Comparison of ENCODE assay signal across 8 cellular contexts in genomic region chr6:125918230-125918629, GRCh38. TPM values are rescaled to one million over a fixed set of nuclear protein-coding genes. Genes with fewer than 3 reads are reported as not detected.
DNase-seq lines count a peak whose midpoint lies in the region; ATAC-seq lines count a peak whose summit lies in the region.

No MANE protein-coding gene starts in this region.

- intact Hi-C loops in left colon (cut with DNase I, micrococcal nuclease) = no loop called here

- no peaks in the 10 kb centered on the region for H3K9me3 Mint-ChIP-seq in activated naive CD8-positive, alpha-beta T cell (ENCODE audit: low read depth)
- H3K9me3 Mint-ChIP-seq in stimulated activated naive B cell treated with anti-CD40 and anti-IgM and Interleukin-4, amounts not matched to agents 10 μg/mL and 1 μg/mL and 100 μg/mL, for 72 hours = no peaks in the 10 kb centered on the region

- peak; percentile 21 for ATAC-seq in left colon
- no peak for ATAC-seq in stimulated activated naive B cell treated with anti-CD40 and anti-IgM and Interleukin-4, amounts not matched to agents 10 μg/mL and 1 μg/mL and 100 μg/mL, for 72 hours (replicated peaks)
- no peak for ATAC-seq in HG02840 (IDR thresholded peaks at IDR 0.05; ENCODE audit: low FRiP score, unreplicated experiment)

- H3K27me3 Mint-ChIP-seq in activated naive CD8-positive, alpha-beta T cell = no peaks in the 10 kb centered on the region
- H3K27me3 Mint-ChIP-seq in stimulated activated naive B cell treated with anti-CD40 and anti-IgM and Interleukin-4, amounts not matched to agents 10 μg/mL and 1 μg/mL and 100 μg/mL, for 72 hours = no peaks in the 10 kb centered on the region

- DNase-seq in NCI-H2081 (lab: John Stamatoyannopoulos, UW) (peak; percentile 1 to 53), NCI-H2081 treated with DMSO at 0.1 percent for 48 hours (lab: John Stamatoyannopoulos, UW) (no peak), left colon (peak in 1 of 2 donors; percentile 25), SK-N-DZ (ENCODE audit: low spot score) (no peak), HuH-7 (ENCODE audit: low spot score) (no peak)
- no peak for DNase-seq in stimulated activated naive B cell treated with anti-CD40 and anti-IgM and Interleukin-4, amounts not matched to agents 10 μg/mL and 1 μg/mL and 100 μg/mL, for 72 hours

- peaks cover 26% of the 10 kb centered on the region for H3K4me1 Mint-ChIP-seq in activated naive CD8-positive, alpha-beta T cell (ENCODE audit: low read depth)
- H3K4me1 Mint-ChIP-seq in stimulated activated naive B cell treated with anti-CD40 and anti-IgM and Interleukin-4, amounts not matched to agents 10 μg/mL and 1 μg/mL and 100 μg/mL, for 72 hours = peaks cover 13 to 22% of the 10 kb centered on the region in 2 donors

- peak overlapping the region; percentile 94 for H3K4me3 Mint-ChIP-seq in activated naive CD8-positive, alpha-beta T cell
- peak overlapping the region in 1 of 2 donors; percentile 77 for H3K4me3 Mint-ChIP-seq in stimulated activated naive B cell treated with anti-CD40 and anti-IgM and Interleukin-4, amounts not matched to agents 10 μg/mL and 1 μg/mL and 100 μg/mL, for 72 hours

- peak overlapping the region; percentile 99 for H3K27ac Mint-ChIP-seq in activated naive CD8-positive, alpha-beta T cell
- H3K27ac Mint-ChIP-seq in stimulated activated naive B cell treated with anti-CD40 and anti-IgM and Interleukin-4, amounts not matched to agents 10 μg/mL and 1 μg/mL and 100 μg/mL, for 72 hours = peak overlapping the region; percentile 94

- peaks cover 23% of the 10 kb centered on the region for H3K36me3 Mint-ChIP-seq in activated naive CD8-positive, alpha-beta T cell
- H3K36me3 Mint-ChIP-seq in stimulated activated naive B cell treated with anti-CD40 and anti-IgM and Interleukin-4, amounts not matched to agents 10 μg/mL and 1 μg/mL and 100 μg/mL, for 72 hours = peaks cover 18 to 39% of the 10 kb centered on the region in 2 donors

RNA-seq across cellular contexts. Expression of gene HINT3, which starts 38.3 kb away (rescaled TPM):
- 10 to 100 TPM; 24.7 to 25.7 TPM for total RNA-seq in left colon
- 20.8 and 20.9 TPM in 2 replicates for polyA plus RNA-seq in SK-N-DZ (2014; cell fraction: cytosol; rRNA removed)
- polyA plus RNA-seq in SK-N-DZ (2014; cell fraction: nucleus; rRNA removed) = 3.4 and 5.3 TPM in 2 replicates

Comparison
In these comparisons a context has a peak if more than half of its experiments do, and no peak if none do; other contexts are left out.
1. DNase-seq: peak in NCI-H2081 (2 of 2); none in NCI-H2081 treated with DMSO at 0.1 percent for 48 hours (single experiment), stimulated activated naive B cell treated with anti-CD40 and anti-IgM and Interleukin-4, amounts not matched to agents 10 μg/mL and 1 μg/mL and 100 μg/mL, for 72 hours (single experiment), SK-N-DZ (single experiment) and HuH-7 (single experiment).